ENCODE assay signal across 8 cellular contexts in the genomic region with DNA sequence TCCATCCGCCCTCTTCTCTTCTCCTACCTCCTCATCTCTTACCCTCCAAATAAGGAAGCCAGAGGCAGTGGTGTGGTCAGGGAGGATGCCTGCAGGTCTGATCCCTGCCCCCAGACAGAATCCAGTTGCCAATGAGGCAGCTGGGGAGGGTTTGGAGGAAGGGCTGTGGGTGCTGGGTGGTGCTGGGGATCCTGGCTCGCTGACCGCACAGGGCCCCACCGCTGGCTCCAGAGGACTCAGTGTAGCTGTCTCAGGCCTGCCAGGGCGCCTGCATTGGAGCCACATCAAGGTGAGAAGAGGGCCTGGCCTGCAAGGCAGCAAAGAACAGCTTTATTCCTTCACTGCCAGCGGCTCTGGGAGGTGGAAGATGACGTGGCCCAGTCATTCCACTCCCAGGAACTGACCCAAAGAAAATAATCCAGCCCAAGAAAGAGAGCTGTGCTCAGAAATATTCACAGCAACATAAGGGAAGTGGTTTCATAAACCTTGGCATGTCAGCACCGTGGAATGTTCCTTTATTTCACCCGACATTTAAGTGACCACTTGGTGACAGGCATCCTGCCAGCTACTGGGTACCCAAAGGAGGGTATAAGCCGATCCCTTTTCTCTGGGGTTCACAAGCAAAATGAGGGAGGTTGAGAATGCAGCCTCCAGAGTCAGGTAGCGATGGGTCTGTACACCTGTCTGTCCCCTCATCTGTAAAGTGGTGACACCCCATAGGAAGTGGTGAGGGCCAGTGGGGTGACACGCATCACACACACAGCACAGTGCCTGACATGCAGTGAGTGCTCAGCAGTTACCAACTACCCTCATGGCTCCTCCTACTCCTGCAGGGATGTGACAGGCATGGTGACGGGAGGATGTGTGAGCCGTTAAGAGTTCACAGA.
DNase-seq lines count a peak whose midpoint lies in the region; ATAC-seq, FAIRE-seq and TF ChIP-seq lines count a peak whose summit lies in the region.

No MANE protein-coding gene starts in this region.

- peaks cover 26% of the 10 kb centered on the region for H3K4me1 Mint-ChIP-seq in central memory CD8-positive, alpha-beta T cell
- peaks cover 0 to 28% (median 4%) of the 10 kb centered on the region in 7 donors for H3K4me1 Mint-ChIP-seq in naive thymus-derived CD4-positive, alpha-beta T cell

- H3K27me3 Mint-ChIP-seq in central memory CD8-positive, alpha-beta T cell, result no peaks in the 10 kb centered on the region
- peaks cover 0 to 8% (median 0%) of the 10 kb centered on the region in 5 donors for H3K27me3 Mint-ChIP-seq in naive thymus-derived CD4-positive, alpha-beta T cell

- TF ChIP-seq POLR2A in GM12892 (IDR thresholded peaks at IDR 0.05; ENCODE audit: low read depth, low read length) (no peak), erythroblast (IDR thresholded peaks at IDR 0.05; ENCODE audit: low read length) (no peak)

- no peaks in the 10 kb centered on the region for H3K27me3 ChIP-seq in naive thymus-derived CD4-positive, alpha-beta T cell (ENCODE audit: control insufficient read depth in 2 of 2, insufficient read depth in 2 of 2, low read length in 2 of 2)

- H3K4me3 Mint-ChIP-seq in central memory CD8-positive, alpha-beta T cell, result no peak overlapping the region
- H3K4me3 Mint-ChIP-seq in naive thymus-derived CD4-positive, alpha-beta T cell, result peak overlapping the region in 1 of 10 donors; percentile 31

- peaks cover 0 to 8% of the 10 kb centered on the region in 2 donors for H3K4me1 ChIP-seq in naive thymus-derived CD4-positive, alpha-beta T cell (ENCODE audit: control insufficient read depth in 2 of 2, insufficient read depth in 2 of 2, low read length in 2 of 2)

- no peaks in the 10 kb centered on the region for H3K9me3 ChIP-seq in naive thymus-derived CD4-positive, alpha-beta T cell (ENCODE audit: control insufficient read depth in 2 of 3, low read length in 3 of 3)

- no peak overlapping the region for H3K4me3 ChIP-seq in Jurkat, Clone E6-1 (ENCODE audit: low read length)
- H3K4me3 ChIP-seq in naive thymus-derived CD4-positive, alpha-beta T cell (ENCODE audit: low read length), result no peak overlapping the region

- POLR2A ChIA-PET in naive thymus-derived CD4-positive, alpha-beta T cell (lab: Charles Lee), result no interaction called here

- peak; percentile 91 for FAIRE-seq in GM12892 (lab: Jason Lieb, UNC)

- DNase-seq in GM12892 (ENCODE audit: insufficient read length) (no peak), NCI-H1105 (lab: John Stamatoyannopoulos, UW) (no peak), hippocampal formation (lab: John Stamatoyannopoulos, UW) (no peak), NK-92 (lab: John Stamatoyannopoulos, UW; ENCODE audit: unreplicated experiment) (no peak), erythroblast (lab: John Stamatoyannopoulos, UW) (no peak)
- peak; percentile 80 for DNase-seq in Jurkat, Clone E6-1 (ENCODE audit: low read depth, low spot score)
- peak in 1 of 2 donors; percentile 24 for DNase-seq in central memory CD8-positive, alpha-beta T cell (ENCODE audit: low spot score in 2 of 2)
- no peak for DNase-seq in naive thymus-derived CD4-positive, alpha-beta T cell

- intact Hi-C loops in naive thymus-derived CD4-positive, alpha-beta T cell (cut with micrococcal nuclease), result no loop called here

- H3K36me3 Mint-ChIP-seq in central memory CD8-positive, alpha-beta T cell (ENCODE audit: insufficient read depth), result no peaks in the 10 kb centered on the region
- peaks cover 0 to 6% (median 0%) of the 10 kb centered on the region in 5 donors for H3K36me3 Mint-ChIP-seq in naive thymus-derived CD4-positive, alpha-beta T cell

- no peak overlapping the region for H3K27ac ChIP-seq in naive thymus-derived CD4-positive, alpha-beta T cell (ENCODE audit: low read depth, low read length)

- CTCF ChIA-PET in naive thymus-derived CD4-positive, alpha-beta T cell (lab: Charles Lee), result no interaction called here

- no peaks in the 10 kb centered on the region for H3K9me3 Mint-ChIP-seq in central memory CD8-positive, alpha-beta T cell
- peaks cover 0 to 3% (median 0%) of the 10 kb centered on the region in 11 donors for H3K9me3 Mint-ChIP-seq in naive thymus-derived CD4-positive, alpha-beta T cell

- no peak overlapping the region for H3K27ac Mint-ChIP-seq in central memory CD8-positive, alpha-beta T cell (ENCODE audit: low read depth)
- H3K27ac Mint-ChIP-seq in naive thymus-derived CD4-positive, alpha-beta T cell, result peak overlapping the region in 1 of 9 donors; percentile 62

- no peaks in the 10 kb centered on the region for H3K36me3 ChIP-seq in naive thymus-derived CD4-positive, alpha-beta T cell (ENCODE audit: control insufficient read depth in 2 of 3, insufficient read depth in 3 of 3, low read length in 3 of 3)

- ATAC-seq in central memory CD8-positive, alpha-beta T cell (replicated peaks; ENCODE audit: extremely low read depth, poor library complexity, severe bottlenecking), result peak; percentile 87
- peak; percentile 87 for ATAC-seq in naive thymus-derived CD4-positive, alpha-beta T cell
